27 cellular contexts compared by ENCODE assay signal in the genomic region with DNA sequence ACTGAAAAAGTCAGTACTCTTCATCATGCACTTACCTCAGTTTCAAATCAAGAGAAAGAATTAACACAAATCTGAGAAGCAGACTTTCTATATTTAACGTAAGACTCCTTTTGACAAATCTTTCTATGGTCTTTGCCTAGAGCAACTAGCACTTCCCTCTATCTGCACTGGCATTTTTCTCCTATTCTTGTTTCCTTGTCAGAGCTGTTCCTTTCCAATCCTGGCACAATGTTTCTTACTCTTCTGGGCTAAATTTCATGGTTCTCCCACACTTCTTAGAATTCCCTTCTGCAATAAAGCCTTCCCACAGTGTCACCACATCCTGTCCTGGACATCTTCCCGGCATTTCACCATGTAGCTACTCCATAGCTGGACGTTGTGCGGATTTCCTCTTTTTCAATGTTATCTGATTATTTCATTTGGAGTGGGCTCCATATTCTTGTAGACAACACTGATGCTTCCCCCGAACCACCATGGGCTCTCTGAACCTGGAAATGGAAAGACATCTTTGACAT.
"Had no signal": no experiment of that assay in that cellular context is flagged by ENCODE, and none has a peak within 500 bp of the region (broad histone marks: within the 10 kb centered on the region; RNA-seq: fewer than 3 reads in every experiment).

No MANE protein-coding gene starts in this region.

- H3K27ac ChIP-seq: SK-N-MC had no signal

- H3K27me3 Mint-ChIP-seq: activated CD8-positive, alpha-beta T cell treated with anti-CD3 and anti-CD28 coated beads for 36 hours; activated naive CD4-positive, alpha-beta T cell treated with anti-CD3 and anti-CD28 coated beads, Interleukin-2, amount 10 ng/mL, durations not matched to agents 7 days and 5 days; activated naive CD8-positive, alpha-beta T cell treated with anti-CD3 and anti-CD28 coated beads for 36 hours; T-cell had no signal

- H3K36me3 Mint-ChIP-seq: activated naive CD4-positive, alpha-beta T cell treated with anti-CD3 and anti-CD28 coated beads, Interleukin-2, amount 10 ng/mL, durations not matched to agents 7 days and 5 days; activated naive CD8-positive, alpha-beta T cell treated with anti-CD3 and anti-CD28 coated beads for 36 hours; T-cell had no signal

- H3K4me3 Mint-ChIP-seq: activated CD8-positive, alpha-beta T cell treated with anti-CD3 and anti-CD28 coated beads for 36 hours; activated naive CD4-positive, alpha-beta T cell treated with anti-CD3 and anti-CD28 coated beads, Interleukin-2, amount 10 ng/mL, durations not matched to agents 7 days and 5 days; activated naive CD8-positive, alpha-beta T cell treated with anti-CD3 and anti-CD28 coated beads for 36 hours; activated T-cell treated with anti-CD3 and anti-CD28 coated beads, Interleukin-2, amount 50 U/mL, for 72 hours; T-cell had no signal

- H3K9me3 Mint-ChIP-seq: activated naive CD8-positive, alpha-beta T cell treated with anti-CD3 and anti-CD28 coated beads for 36 hours had no signal

- H3K4me3 ChIP-seq: SK-N-MC had no signal

- H3K27ac Mint-ChIP-seq: activated CD8-positive, alpha-beta T cell treated with anti-CD3 and anti-CD28 coated beads for 36 hours; activated naive CD4-positive, alpha-beta T cell treated with anti-CD3 and anti-CD28 coated beads, Interleukin-2, amount 10 ng/mL, durations not matched to agents 7 days and 5 days; activated naive CD8-positive, alpha-beta T cell treated with anti-CD3 and anti-CD28 coated beads for 36 hours; activated T-cell treated with anti-CD3 and anti-CD28 coated beads, Interleukin-2, amount 50 U/mL, for 72 hours; activated T-helper 2 cell treated with anti-CD3 and anti-CD28 coated beads, Interferon-gamma antibody, Interleukin-2, Interleukin-4, amounts not matched to agents 10 μg/mL and 5 μg/mL and 100 μg/mL, durations not matched to agents 14 hours and 24 hours and 36 hours; T-cell had no signal

- H3K4me1 Mint-ChIP-seq: activated naive CD4-positive, alpha-beta T cell treated with anti-CD3 and anti-CD28 coated beads, Interleukin-2, amount 10 ng/mL, durations not matched to agents 7 days and 5 days; activated naive CD8-positive, alpha-beta T cell treated with anti-CD3 and anti-CD28 coated beads for 36 hours; T-cell had no signal

- DNase-seq: activated CD4-positive, alpha-beta T cell treated with anti-CD3 and anti-CD28 coated beads for 4 hours; activated CD8-positive, alpha-beta memory T cell treated with anti-CD3 and anti-CD28 coated beads, Interleukin-2, amount 50 U/mL, for 4 hours; activated CD8-positive, alpha-beta T cell treated with anti-CD3 and anti-CD28 coated beads for 36 hours; activated gamma-delta T cell treated with Interleukin-2 at 50 U/mL for 16 hours; activated naive CD4-positive, alpha-beta T cell treated with anti-CD3 and anti-CD28 coated beads, Interleukin-2, amount 10 ng/mL, durations not matched to agents 7 days and 5 days; activated naive CD8-positive, alpha-beta T cell treated with anti-CD3 and anti-CD28 coated beads for 36 hours; activated T-cell treated with anti-CD3 and anti-CD28 coated beads, Interleukin-2, amount 50 U/mL, for 72 hours; central memory CD4-positive, alpha-beta T cell; Kasumi-1; KBM-7; MV-4-11; NCI-H1092 treated with DMSO at 0.1 percent for 48 hours; NCI-H1417 treated with DMSO at 0.1 percent for 48 hours; NCI-H1694; NCI-H2029 treated with DMSO at 0.1 percent for 48 hours; NCI-H345; NCI-H510A; NCI-H526 treated with DMSO at 0.1 percent for 48 hours; NCI-H82; RPMI8226; T-cell; T-helper 2 cell had no signal

- ATAC-seq: activated CD4-positive, CD25-positive, alpha-beta regulatory T cell treated with anti-CD3 and anti-CD28 coated beads, Interleukin-2, amount 50 U/mL, for 24 hours; activated CD8-positive, alpha-beta T cell treated with anti-CD3 and anti-CD28 coated beads for 36 hours; activated T-cell treated with anti-CD3 and anti-CD28 coated beads, Interleukin-2, amount 50 U/mL, for 72 hours; Panc1; Right ventricle myocardium inferior; T-cell had no signal
